In the genomic region with DNA sequence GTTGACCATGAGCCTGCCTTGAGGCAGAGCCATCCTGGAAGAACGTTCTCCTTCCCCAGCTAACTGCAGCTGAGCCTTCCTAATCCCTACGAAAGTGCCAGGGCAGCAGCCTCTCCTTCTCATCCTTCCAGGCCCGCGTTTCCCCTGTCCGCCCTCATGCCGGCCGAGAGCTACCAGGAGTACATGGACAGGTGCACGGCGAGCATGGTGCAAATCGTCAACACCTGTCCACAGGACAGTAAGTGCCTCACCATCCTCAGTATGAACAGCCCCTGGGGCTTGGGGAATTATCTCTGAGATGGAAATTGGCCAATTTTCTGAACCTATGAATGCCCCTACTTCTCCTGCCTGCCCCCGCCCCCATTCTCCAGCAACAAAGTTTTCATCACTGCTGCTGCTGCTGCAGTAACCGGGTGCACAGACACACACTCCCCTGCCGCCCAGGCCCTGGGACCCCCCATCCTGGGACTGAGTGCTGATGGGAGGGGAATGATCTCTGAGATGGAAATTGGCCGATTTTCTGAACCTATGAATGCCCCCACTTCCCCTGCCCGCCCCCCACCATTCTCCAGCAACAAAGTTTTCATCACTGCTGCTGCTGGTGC, we compare ENCODE assay signal across 24 cellular contexts. TPM values are rescaled to one million over a fixed set of nuclear protein-coding genes. Genes with fewer than 3 reads are reported as not detected.
"Had no signal": no experiment of that assay in that cellular context is flagged by ENCODE, and none has a peak within 500 bp of the region (broad histone marks: within the 10 kb centered on the region; RNA-seq: fewer than 3 reads in every experiment).

No MANE protein-coding gene starts in this region.

- H3K27me3 ChIP-seq: body of pancreas, SJCRH30 had no signal

- H3K9me3 ChIP-seq: body of pancreas, esophagus squamous epithelium, prostate gland, SJCRH30 had no signal

- H3K4me3 Mint-ChIP-seq: activated CD8-positive, alpha-beta memory T cell treated with anti-CD3 and anti-CD28 coated beads, Interleukin-2, amount 10 ng/mL, durations not matched to agents 7 days and 5 days; activated T-cell treated with anti-CD3 and anti-CD28 coated beads, Interleukin-2, amount 50 U/mL, for 72 hours; memory B cell; nephron progenitor cell; T-helper 2 cell treated with Interferon-gamma antibody and Interleukin-4, amounts not matched to agents 5 μg/mL and 100 μg/mL, for 36 hours; type B pancreatic cell had no signal

- H3K27ac Mint-ChIP-seq: memory B cell, type B pancreatic cell had no signal

- H3K36me3 Mint-ChIP-seq: memory B cell, type B pancreatic cell had no signal

- DNase-seq: activated CD4-positive, CD25-positive, alpha-beta regulatory T cell; activated CD8-positive, alpha-beta memory T cell treated with anti-CD3 and anti-CD28 coated beads, Interleukin-2, amount 10 ng/mL, durations not matched to agents 7 days and 5 days; activated naive CD4-positive, alpha-beta T cell treated with Interleukin-2 at 50 U/mL for 16 hours; activated T-cell treated with anti-CD3 and anti-CD28 coated beads, Interleukin-2, amount 50 U/mL, for 72 hours; amygdala; body of pancreas; caudate nucleus; effector CD4-positive, alpha-beta T cell; esophagus squamous epithelium; glutamatergic neuron; kidney glomerular epithelial cell; left ventricle myocardium superior; nephron progenitor cell; right cardiac atrium; SJCRH30; stimulated activated CD4-positive, alpha-beta T cell treated with anti-CD3 and anti-CD28 coated beads, Interleukin-4, amount 100 ng/mL, for 24 hours; stimulated activated naive CD8-positive, alpha-beta T cell treated with anti-CD3 and anti-CD28 coated beads, Interleukin-15, Interleukin-2, amounts not matched to agents 100 U/mL and 50 U/mL, for 24 hours had no signal

- H3K27me3 Mint-ChIP-seq: activated CD8-positive, alpha-beta memory T cell treated with anti-CD3 and anti-CD28 coated beads, Interleukin-2, amount 10 ng/mL, durations not matched to agents 7 days and 5 days had no signal

- H3K9me3 Mint-ChIP-seq: memory B cell; nephron progenitor cell; T-helper 2 cell treated with Interferon-gamma antibody and Interleukin-4, amounts not matched to agents 5 μg/mL and 100 μg/mL, for 36 hours; type B pancreatic cell had no signal

- ATAC-seq: activated CD8-positive, alpha-beta memory T cell treated with anti-CD3 and anti-CD28 coated beads, Interleukin-2, amount 10 ng/mL, durations not matched to agents 7 days and 5 days; activated T-cell treated with anti-CD3 and anti-CD28 coated beads, Interleukin-2, amount 50 U/mL, for 72 hours; body of pancreas; left ventricle myocardium superior; right cardiac atrium; stimulated activated naive CD8-positive, alpha-beta T cell treated with anti-CD3 and anti-CD28 coated beads, Interleukin-15, Interleukin-2, amounts not matched to agents 100 U/mL and 50 U/mL, for 24 hours had no signal

- H3K4me1 ChIP-seq: body of pancreas, esophagus squamous epithelium, prostate gland, SJCRH30 had no signal

- H3K27ac ChIP-seq: body of pancreas, coronary artery, esophagus squamous epithelium, prostate gland, SJCRH30, skin epidermis had no signal

- H3K4me3 ChIP-seq: body of pancreas, coronary artery, esophagus squamous epithelium, prostate gland, SJCRH30, skin epidermis had no signal

- H3K4me1 Mint-ChIP-seq: nephron progenitor cell had no signal

- H3K36me3 ChIP-seq: esophagus squamous epithelium, prostate gland, SJCRH30 had no signal

RNA-seq across cellular contexts. Expression of gene UBASH3A, which starts 39.6 kb away (rescaled TPM):
- total RNA-seq: fibroblast of villous mesenchyme, left ventricle myocardium superior, SJCRH30 had no signal

RNA-seq across cellular contexts. Expression of gene TMPRSS3, which starts 47.4 kb away (rescaled TPM):
- total RNA-seq: fibroblast of villous mesenchyme, left ventricle myocardium superior, right cardiac atrium, SJCRH30 had no signal
- polyA plus RNA-seq: right cardiac atrium had no signal

RNA-seq across cellular contexts. Expression of gene RSPH1, which starts 52.7 kb away (rescaled TPM):
- total RNA-seq: activated CD8-positive, alpha-beta memory T cell treated with anti-CD3 and anti-CD28 coated beads, Interleukin-2, amount 10 ng/mL, durations not matched to agents 7 days and 5 days; fibroblast of villous mesenchyme; left ventricle myocardium superior; right cardiac atrium; SJCRH30 had no signal
- polyA plus RNA-seq: right cardiac atrium had no signal
